In the genomic region with DNA sequence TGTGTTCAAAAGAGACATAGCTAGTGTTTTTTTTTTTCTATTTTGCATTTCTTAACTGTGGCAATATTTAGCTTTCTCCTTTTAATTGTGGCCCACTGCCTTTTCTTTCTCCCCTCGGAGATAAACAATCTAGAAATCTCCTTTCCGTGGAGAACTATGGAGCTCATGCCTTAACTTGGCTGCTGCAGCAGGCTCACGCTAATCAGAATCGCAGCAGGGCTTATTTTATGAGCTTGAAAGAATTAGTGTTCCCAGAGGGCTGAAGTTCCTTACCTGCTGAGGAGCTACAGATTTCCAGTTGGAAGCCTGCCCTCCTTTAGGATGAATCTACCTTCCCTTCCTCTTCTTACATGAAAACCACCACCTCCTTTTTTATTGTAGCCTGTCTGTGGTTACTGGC, we compare ENCODE assay signal across 1 cellular context.
A peak's percentile ranks its signal among the peaks of the same experiment; 100 is the strongest.
TF ChIP-seq lines count a peak whose summit lies in the region.

No MANE protein-coding gene starts in this region.

TF ChIP-seq in HEK293, 187 proteins besides CTCF, POLR2A, EP300 and RAD21 (continued from another document and continues in another):
- TF ChIP-seq, protein P1, sequence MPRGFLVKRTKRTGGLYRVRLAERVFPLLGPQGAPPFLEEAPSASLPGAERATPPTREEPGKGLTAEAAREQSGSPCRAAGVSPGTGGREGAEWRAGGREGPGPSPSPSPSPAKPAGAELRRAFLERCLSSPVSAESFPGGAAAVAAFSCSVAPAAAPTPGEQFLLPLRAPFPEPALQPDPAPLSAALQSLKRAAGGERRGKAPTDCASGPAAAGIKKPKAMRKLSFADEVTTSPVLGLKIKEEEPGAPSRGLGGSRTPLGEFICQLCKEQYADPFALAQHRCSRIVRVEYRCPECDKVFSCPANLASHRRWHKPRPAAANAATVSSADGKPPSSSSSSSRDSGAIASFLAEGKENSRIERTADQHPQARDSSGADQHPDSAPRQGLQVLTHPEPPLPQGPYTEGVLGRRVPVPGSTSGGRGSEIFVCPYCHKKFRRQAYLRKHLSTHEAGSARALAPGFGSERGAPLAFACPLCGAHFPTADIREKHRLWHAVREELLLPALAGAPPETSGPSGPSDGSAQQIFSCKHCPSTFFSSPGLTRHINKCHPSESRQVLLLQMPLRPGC (tag by site-specific recombination; IDR thresholded peaks at IDR 0.05) = no peak
- TF ChIP-seq, protein P2, sequence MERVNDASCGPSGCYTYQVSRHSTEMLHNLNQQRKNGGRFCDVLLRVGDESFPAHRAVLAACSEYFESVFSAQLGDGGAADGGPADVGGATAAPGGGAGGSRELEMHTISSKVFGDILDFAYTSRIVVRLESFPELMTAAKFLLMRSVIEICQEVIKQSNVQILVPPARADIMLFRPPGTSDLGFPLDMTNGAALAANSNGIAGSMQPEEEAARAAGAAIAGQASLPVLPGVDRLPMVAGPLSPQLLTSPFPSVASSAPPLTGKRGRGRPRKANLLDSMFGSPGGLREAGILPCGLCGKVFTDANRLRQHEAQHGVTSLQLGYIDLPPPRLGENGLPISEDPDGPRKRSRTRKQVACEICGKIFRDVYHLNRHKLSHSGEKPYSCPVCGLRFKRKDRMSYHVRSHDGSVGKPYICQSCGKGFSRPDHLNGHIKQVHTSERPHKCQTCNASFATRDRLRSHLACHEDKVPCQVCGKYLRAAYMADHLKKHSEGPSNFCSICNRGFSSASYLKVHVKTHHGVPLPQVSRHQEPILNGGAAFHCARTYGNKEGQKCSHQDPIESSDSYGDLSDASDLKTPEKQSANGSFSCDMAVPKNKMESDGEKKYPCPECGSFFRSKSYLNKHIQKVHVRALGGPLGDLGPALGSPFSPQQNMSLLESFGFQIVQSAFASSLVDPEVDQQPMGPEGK (tag by site-specific recombination; IDR thresholded peaks at IDR 0.05) = no peak
- TF ChIP-seq ZNF10 (tag by site-specific recombination; IDR thresholded peaks at IDR 0.05) (peak; percentile 73; the same call in 1 of the 2 replicates), TRIM28 (IDR thresholded peaks at IDR 0.05; ENCODE audit: borderline replicate concordance, low read length) (no peak), SP7 (tag by site-specific recombination; IDR thresholded peaks at IDR 0.05) (no peak), ZNF571 (tag by site-specific recombination; IDR thresholded peaks at IDR 0.05) (no peak), HOXC10 (CRISPR knock-in tag; IDR thresholded peaks at IDR 0.05) (no peak), ZNF221 (tag by site-specific recombination; IDR thresholded peaks at IDR 0.05; ENCODE audit: borderline replicate concordance) (no peak), ZNF792 (tag by site-specific recombination; IDR thresholded peaks at IDR 0.05) (no peak), ZNF514 (tag by site-specific recombination; IDR thresholded peaks at IDR 0.05) (no peak), ZNF596 (tag by site-specific recombination; IDR thresholded peaks at IDR 0.05) (peak; percentile 21; the same call in 1 of the 2 replicates), ZNF560 (tag by site-specific recombination; IDR thresholded peaks at IDR 0.05; ENCODE audit: borderline replicate concordance) (no peak), ZNF121 (tag by site-specific recombination; IDR thresholded peaks at IDR 0.05) (no peak), ZNF223 (tag by site-specific recombination; IDR thresholded peaks at IDR 0.05) (no peak), ZFHX2 (tag by site-specific recombination; conservative IDR thresholded peaks at IDR 0.05) (no peak), OSR2 (tag by site-specific recombination; IDR thresholded peaks at IDR 0.05) (peak; percentile 82), KLF8 (tag by site-specific recombination; IDR thresholded peaks at IDR 0.05) (no peak), IKZF3 (tag by site-specific recombination; IDR thresholded peaks at IDR 0.05) (peak; percentile 78), ZNF423 (tag by site-specific recombination; IDR thresholded peaks at IDR 0.05) (0 out of 2 replicates have a peak, but pooled peaks have one; percentile 37), ZIC2 (tag by site-specific recombination; IDR thresholded peaks at IDR 0.05) (peak; percentile 90), BCL11B (tag by site-specific recombination; IDR thresholded peaks at IDR 0.05; ENCODE audit: low read depth) (no peak), ZSCAN23 (tag by site-specific recombination; IDR thresholded peaks at IDR 0.05) (no peak)
- TF ChIP-seq, protein P3, sequence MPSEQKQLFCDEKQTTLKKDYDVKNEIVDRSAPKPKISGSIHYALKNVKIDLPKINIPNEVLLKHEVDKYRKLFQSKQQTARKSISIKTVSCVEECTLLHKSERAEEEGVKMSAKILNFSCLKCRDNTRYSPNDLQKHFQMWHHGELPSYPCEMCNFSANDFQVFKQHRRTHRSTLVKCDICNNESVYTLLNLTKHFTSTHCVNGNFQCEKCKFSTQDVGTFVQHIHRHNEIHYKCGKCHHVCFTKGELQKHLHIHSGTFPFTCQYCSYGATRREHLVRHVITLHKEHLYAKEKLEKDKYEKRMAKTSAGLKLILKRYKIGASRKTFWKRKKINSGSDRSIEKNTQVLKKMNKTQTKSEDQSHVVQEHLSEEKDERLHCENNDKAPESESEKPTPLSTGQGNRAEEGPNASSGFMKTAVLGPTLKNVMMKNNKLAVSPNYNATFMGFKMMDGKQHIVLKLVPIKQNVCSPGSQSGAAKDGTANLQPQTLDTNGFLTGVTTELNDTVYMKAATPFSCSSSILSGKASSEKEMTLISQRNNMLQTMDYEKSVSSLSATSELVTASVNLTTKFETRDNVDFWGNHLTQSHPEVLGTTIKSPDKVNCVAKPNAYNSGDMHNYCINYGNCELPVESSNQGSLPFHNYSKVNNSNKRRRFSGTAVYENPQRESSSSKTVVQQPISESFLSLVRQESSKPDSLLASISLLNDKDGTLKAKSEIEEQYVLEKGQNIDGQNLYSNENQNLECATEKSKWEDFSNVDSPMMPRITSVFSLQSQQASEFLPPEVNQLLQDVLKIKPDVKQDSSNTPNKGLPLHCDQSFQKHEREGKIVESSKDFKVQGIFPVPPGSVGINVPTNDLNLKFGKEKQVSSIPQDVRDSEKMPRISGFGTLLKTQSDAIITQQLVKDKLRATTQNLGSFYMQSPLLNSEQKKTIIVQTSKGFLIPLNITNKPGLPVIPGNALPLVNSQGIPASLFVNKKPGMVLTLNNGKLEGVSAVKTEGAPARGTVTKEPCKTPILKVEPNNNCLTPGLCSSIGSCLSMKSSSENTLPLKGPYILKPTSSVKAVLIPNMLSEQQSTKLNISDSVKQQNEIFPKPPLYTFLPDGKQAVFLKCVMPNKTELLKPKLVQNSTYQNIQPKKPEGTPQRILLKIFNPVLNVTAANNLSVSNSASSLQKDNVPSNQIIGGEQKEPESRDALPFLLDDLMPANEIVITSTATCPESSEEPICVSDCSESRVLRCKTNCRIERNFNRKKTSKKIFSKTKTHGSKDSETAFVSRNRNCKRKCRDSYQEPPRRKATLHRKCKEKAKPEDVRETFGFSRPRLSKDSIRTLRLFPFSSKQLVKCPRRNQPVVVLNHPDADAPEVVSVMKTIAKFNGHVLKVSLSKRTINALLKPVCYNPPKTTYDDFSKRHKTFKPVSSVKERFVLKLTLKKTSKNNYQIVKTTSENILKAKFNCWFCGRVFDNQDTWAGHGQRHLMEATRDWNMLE (tag by site-specific recombination; conservative IDR thresholded peaks at IDR 0.05; ENCODE audit: low read depth) = no peak
- TF ChIP-seq, protein P4, sequence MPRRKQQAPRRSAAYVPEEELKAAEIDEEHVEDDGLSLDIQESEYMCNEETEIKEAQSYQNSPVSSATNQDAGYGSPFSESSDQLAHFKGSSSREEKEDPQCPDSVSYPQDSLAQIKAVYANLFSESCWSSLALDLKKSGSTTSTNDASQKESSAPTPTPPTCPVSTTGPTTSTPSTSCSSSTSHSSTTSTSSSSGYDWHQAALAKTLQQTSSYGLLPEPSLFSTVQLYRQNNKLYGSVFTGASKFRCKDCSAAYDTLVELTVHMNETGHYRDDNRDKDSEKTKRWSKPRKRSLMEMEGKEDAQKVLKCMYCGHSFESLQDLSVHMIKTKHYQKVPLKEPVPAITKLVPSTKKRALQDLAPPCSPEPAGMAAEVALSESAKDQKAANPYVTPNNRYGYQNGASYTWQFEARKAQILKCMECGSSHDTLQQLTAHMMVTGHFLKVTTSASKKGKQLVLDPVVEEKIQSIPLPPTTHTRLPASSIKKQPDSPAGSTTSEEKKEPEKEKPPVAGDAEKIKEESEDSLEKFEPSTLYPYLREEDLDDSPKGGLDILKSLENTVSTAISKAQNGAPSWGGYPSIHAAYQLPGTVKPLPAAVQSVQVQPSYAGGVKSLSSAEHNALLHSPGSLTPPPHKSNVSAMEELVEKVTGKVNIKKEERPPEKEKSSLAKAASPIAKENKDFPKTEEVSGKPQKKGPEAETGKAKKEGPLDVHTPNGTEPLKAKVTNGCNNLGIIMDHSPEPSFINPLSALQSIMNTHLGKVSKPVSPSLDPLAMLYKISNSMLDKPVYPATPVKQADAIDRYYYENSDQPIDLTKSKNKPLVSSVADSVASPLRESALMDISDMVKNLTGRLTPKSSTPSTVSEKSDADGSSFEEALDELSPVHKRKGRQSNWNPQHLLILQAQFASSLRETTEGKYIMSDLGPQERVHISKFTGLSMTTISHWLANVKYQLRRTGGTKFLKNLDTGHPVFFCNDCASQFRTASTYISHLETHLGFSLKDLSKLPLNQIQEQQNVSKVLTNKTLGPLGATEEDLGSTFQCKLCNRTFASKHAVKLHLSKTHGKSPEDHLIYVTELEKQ (tag by site-specific recombination; IDR thresholded peaks at IDR 0.05; ENCODE audit: borderline replicate concordance) = no peak
- TF ChIP-seq, protein P5, sequence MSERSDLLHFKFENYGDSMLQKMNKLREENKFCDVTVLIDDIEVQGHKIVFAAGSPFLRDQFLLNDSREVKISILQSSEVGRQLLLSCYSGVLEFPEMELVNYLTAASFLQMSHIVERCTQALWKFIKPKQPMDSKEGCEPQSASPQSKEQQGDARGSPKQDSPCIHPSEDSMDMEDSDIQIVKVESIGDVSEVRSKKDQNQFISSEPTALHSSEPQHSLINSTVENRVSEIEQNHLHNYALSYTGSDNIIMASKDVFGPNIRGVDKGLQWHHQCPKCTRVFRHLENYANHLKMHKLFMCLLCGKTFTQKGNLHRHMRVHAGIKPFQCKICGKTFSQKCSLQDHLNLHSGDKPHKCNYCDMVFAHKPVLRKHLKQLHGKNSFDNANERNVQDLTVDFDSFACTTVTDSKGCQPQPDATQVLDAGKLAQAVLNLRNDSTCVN (tag by site-specific recombination; optimal IDR thresholded peaks at IDR 0.05) = no peak
- TF ChIP-seq, protein P6, sequence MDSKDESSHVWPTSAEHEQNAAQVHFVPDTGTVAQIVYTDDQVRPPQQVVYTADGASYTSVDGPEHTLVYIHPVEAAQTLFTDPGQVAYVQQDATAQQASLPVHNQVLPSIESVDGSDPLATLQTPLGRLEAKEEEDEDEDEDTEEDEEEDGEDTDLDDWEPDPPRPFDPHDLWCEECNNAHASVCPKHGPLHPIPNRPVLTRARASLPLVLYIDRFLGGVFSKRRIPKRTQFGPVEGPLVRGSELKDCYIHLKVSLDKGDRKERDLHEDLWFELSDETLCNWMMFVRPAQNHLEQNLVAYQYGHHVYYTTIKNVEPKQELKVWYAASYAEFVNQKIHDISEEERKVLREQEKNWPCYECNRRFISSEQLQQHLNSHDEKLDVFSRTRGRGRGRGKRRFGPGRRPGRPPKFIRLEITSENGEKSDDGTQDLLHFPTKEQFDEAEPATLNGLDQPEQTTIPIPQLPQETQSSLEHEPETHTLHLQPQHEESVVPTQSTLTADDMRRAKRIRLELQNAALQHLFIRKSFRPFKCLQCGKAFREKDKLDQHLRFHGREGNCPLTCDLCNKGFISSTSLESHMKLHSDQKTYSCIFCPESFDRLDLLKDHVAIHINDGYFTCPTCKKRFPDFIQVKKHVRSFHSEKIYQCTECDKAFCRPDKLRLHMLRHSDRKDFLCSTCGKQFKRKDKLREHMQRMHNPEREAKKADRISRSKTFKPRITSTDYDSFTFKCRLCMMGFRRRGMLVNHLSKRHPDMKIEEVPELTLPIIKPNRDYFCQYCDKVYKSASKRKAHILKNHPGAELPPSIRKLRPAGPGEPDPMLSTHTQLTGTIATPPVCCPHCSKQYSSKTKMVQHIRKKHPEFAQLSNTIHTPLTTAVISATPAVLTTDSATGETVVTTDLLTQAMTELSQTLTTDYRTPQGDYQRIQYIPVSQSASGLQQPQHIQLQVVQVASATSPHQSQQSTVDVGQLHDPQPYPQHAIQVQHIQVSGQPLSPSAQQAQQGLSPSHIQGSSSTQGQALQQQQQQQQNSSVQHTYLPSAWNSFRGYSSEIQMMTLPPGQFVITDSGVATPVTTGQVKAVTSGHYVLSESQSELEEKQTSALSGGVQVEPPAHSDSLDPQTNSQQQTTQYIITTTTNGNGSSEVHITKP (tag by site-specific recombination; IDR thresholded peaks at IDR 0.05) = no peak
- TF ChIP-seq, protein P7, sequence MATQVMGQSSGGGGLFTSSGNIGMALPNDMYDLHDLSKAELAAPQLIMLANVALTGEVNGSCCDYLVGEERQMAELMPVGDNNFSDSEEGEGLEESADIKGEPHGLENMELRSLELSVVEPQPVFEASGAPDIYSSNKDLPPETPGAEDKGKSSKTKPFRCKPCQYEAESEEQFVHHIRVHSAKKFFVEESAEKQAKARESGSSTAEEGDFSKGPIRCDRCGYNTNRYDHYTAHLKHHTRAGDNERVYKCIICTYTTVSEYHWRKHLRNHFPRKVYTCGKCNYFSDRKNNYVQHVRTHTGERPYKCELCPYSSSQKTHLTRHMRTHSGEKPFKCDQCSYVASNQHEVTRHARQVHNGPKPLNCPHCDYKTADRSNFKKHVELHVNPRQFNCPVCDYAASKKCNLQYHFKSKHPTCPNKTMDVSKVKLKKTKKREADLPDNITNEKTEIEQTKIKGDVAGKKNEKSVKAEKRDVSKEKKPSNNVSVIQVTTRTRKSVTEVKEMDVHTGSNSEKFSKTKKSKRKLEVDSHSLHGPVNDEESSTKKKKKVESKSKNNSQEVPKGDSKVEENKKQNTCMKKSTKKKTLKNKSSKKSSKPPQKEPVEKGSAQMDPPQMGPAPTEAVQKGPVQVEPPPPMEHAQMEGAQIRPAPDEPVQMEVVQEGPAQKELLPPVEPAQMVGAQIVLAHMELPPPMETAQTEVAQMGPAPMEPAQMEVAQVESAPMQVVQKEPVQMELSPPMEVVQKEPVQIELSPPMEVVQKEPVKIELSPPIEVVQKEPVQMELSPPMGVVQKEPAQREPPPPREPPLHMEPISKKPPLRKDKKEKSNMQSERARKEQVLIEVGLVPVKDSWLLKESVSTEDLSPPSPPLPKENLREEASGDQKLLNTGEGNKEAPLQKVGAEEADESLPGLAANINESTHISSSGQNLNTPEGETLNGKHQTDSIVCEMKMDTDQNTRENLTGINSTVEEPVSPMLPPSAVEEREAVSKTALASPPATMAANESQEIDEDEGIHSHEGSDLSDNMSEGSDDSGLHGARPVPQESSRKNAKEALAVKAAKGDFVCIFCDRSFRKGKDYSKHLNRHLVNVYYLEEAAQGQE (tag by site-specific recombination; IDR thresholded peaks at IDR 0.05) = no peak
- TF ChIP-seq, protein P8, sequence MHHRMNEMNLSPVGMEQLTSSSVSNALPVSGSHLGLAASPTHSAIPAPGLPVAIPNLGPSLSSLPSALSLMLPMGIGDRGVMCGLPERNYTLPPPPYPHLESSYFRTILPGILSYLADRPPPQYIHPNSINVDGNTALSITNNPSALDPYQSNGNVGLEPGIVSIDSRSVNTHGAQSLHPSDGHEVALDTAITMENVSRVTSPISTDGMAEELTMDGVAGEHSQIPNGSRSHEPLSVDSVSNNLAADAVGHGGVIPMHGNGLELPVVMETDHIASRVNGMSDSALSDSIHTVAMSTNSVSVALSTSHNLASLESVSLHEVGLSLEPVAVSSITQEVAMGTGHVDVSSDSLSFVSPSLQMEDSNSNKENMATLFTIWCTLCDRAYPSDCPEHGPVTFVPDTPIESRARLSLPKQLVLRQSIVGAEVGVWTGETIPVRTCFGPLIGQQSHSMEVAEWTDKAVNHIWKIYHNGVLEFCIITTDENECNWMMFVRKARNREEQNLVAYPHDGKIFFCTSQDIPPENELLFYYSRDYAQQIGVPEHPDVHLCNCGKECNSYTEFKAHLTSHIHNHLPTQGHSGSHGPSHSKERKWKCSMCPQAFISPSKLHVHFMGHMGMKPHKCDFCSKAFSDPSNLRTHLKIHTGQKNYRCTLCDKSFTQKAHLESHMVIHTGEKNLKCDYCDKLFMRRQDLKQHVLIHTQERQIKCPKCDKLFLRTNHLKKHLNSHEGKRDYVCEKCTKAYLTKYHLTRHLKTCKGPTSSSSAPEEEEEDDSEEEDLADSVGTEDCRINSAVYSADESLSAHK (tag by site-specific recombination; IDR thresholded peaks at IDR 0.05) = peak; percentile 28; the same call in 1 of the 2 replicates
